In the genomic region with DNA sequence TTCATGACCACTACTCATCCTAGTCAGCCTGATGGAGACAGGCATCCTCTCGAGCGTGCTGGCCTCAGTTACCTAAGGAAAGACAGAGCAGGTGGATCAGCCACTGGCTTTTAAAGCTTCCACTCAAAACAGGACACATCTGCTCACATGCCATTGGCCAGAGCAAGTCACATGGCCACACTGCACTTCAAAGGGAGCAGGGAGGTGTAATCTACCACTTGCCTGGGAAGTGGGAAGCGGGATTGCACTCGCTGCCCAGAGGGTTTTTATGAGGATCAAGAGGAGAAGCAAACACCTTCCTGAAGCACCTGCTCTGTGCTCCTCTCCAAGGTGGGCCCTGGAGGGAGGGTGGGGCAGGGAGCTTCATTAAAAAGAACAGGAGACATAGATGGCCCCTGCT, we compare ENCODE assay signal across 16 cellular contexts.
DNase-seq lines count a peak whose midpoint lies in the region; ATAC-seq, FAIRE-seq and TF ChIP-seq lines count a peak whose summit lies in the region.
"Had no signal": no experiment of that assay in that cellular context is flagged by ENCODE, and none has a peak within 500 bp of the region (broad histone marks: within the 10 kb centered on the region; RNA-seq: fewer than 3 reads in every experiment).

No MANE protein-coding gene starts in this region.

- H3K36me3 ChIP-seq in K562 (ENCODE audit: control insufficient read depth, insufficient read depth, low read length): no peaks in the 10 kb centered on the region
- H3K36me3 ChIP-seq: BLaER1 treated with 17β-estradiol and CSF1 and Interleukin-3, amounts not matched to agents 10 nM and 100 nM had no signal

- POLR2A ChIA-PET in K562 (lab: Yijun Ruan, JAX): interaction anchor here (1.7 kb wide), 1 partner anchor 29 kb away, joined by 5 read pairs; no protein-coding TSS in a partner anchor

- in situ Hi-C loops in K562 (cut with MboI): no loop called here

- H3K79me2 ChIP-seq in K562 (ENCODE audit: control insufficient read depth, insufficient read depth, low read length): no peaks in the 10 kb centered on the region

- H3K4me2 ChIP-seq in K562 (ENCODE audit: insufficient read depth, low read length): no peak overlapping the region

- BruUV-seq in K562 (replicated peaks; lab: Mats Ljungman, UMichigan): no TSS peak

- no peak overlapping the region for H3K4me3 ChIP-seq in K562
- H3K4me3 ChIP-seq: BLaER1 treated with 17β-estradiol and CSF1 and Interleukin-3, amounts not matched to agents 10 nM and 100 nM had no signal

- no peak overlapping the region for H2AFZ ChIP-seq in K562 (ENCODE audit: low read depth, low read length)

- TF ChIP-seq CTCF in K562 (IDR thresholded peaks at IDR 0.05 in 2 of 3, conservative IDR thresholded peaks at IDR 0.05 in 1 of 3; ENCODE audit: insufficient read depth in 2 of 3, low read depth in 1 of 3, low read length in 3 of 3): no peak

- no peak overlapping the region for H3K27ac ChIP-seq in K562 (ENCODE audit: extremely low read depth, low read depth, low read length)
- H3K27ac ChIP-seq: BLaER1 treated with 17β-estradiol and CSF1 and Interleukin-3, amounts not matched to agents 10 nM and 100 nM had no signal

- H3K27me3 ChIP-seq in K562 (ENCODE audit: control insufficient read depth in 2 of 2, insufficient read depth in 2 of 2, low read length in 2 of 2): peaks cover 3 to 20% of the 10 kb centered on the region in 2 experiments; a peak in 4 of 5 replicates
- H3K27me3 ChIP-seq: BLaER1 treated with 17β-estradiol and CSF1 and Interleukin-3, amounts not matched to agents 10 nM and 100 nM had no signal

- H3K9me1 ChIP-seq in K562 (ENCODE audit: control insufficient read depth, insufficient read depth, low read length): no peaks in the 10 kb centered on the region

- WGBS in K562 (ENCODE audit: insufficient coverage, low coverage, missing lambda C conversion rate): 3% methylated on average over 4 of the region's 4 CpGs

- no peaks in the 10 kb centered on the region for H3K9me3 ChIP-seq in K562 (replicated peaks; ENCODE audit: control insufficient read depth, insufficient read depth, low read depth, low read length)

- intact Hi-C loops in K562 (cut with micrococcal nuclease): no loop called here

- no peaks in the 10 kb centered on the region; a peak in 1 of 5 replicates for H3K4me1 ChIP-seq in K562 (replicated peaks in 1 of 2; ENCODE audit: control insufficient read depth in 2 of 2, insufficient read depth in 2 of 2, low read length in 2 of 2)

- CTCF ChIA-PET in K562 (lab: Yijun Ruan, JAX; ENCODE audit: low intra/inter-chr PET ratio): no interaction called here

- peak; percentile 4 for DNase-seq in DMS79 treated with DMSO at 0.1 percent for 48 hours (lab: John Stamatoyannopoulos, UW)
- DNase-seq in DMS79 (lab: John Stamatoyannopoulos, UW): no peak
- DNase-seq in DMS53 treated with DMSO at 0.1 percent for 48 hours (lab: John Stamatoyannopoulos, UW; ENCODE audit: unreplicated experiment): peak; percentile 1
- DNase-seq in NCI-H345 (lab: John Stamatoyannopoulos, UW): peak; percentile 77
- DNase-seq in K562 (ENCODE audit: extremely low read depth in 1 of 4, low spot score in 3 of 4): no peak
- no peak for DNase-seq in CD1c-positive myeloid dendritic cell (ENCODE audit: extremely low spot score)
- no peak for DNase-seq in HK-2 (ENCODE audit: unreplicated experiment)
- DNase-seq: 8988T, GDM1, NCI-H1436 treated with DMSO at 0.1 percent for 48 hours, NCI-H2227 treated with DMSO at 0.1 percent for 48 hours, NCI-H774, SIG-M5 had no signal

- no peak for TF ChIP-seq POLR2A in K562 (conservative IDR thresholded peaks at IDR 0.05)

- H4K20me1 ChIP-seq in K562 (replicated peaks; ENCODE audit: control insufficient read depth, insufficient read depth, low read length): 0 out of 2 replicates have a peak, but pooled peaks cover 3% of the 10 kb centered on the region
- H4K20me1 ChIP-seq: BLaER1 treated with 17β-estradiol and CSF1 and Interleukin-3, amounts not matched to agents 10 nM and 100 nM had no signal

- FAIRE-seq in K562 (lab: Jason Lieb, UNC): no peak
- FAIRE-seq: RCC 7860 had no signal

- TF ChIP-seq RAD21 in K562 (CRISPR knock-in tag; conservative IDR thresholded peaks at IDR 0.05 in 1 of 2, IDR thresholded peaks at IDR 0.05 in 1 of 2): no peak

- peak; percentile 51; the same call in 2 of the 3 replicates for ATAC-seq in K562
- ATAC-seq in HG02571 (IDR thresholded peaks at IDR 0.05; ENCODE audit: unreplicated experiment): no peak

- no peak overlapping the region for H3K9ac ChIP-seq in K562 (ENCODE audit: insufficient read depth in 1 of 2, low read depth in 2 of 2, low read length in 2 of 2)
- H3K9ac ChIP-seq: BLaER1 treated with 17β-estradiol and CSF1 and Interleukin-3, amounts not matched to agents 10 nM and 100 nM had no signal

- no peak for TF ChIP-seq EP300 in K562 (IDR thresholded peaks at IDR 0.05; ENCODE audit: low read length)

TF ChIP-seq in K562, 482 proteins besides CTCF, POLR2A, EP300 and RAD21:
- TF ChIP-seq, protein P1, sequence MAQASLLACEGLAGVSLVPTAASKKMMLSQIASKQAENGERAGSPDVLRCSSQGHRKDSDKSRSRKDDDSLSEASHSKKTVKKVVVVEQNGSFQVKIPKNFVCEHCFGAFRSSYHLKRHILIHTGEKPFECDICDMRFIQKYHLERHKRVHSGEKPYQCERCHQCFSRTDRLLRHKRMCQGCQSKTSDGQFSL (CRISPR knock-in tag; IDR thresholded peaks at IDR 0.05): no peak
- TF ChIP-seq, protein P1 (tag; IDR thresholded peaks at IDR 0.05): no peak
- TF ChIP-seq FOXM1 (IDR thresholded peaks at IDR 0.05; ENCODE audit: low read depth): no peak
- no peak for TF ChIP-seq FOXM1 (CRISPR knock-in tag; IDR thresholded peaks at IDR 0.05; ENCODE audit: low read depth)
- TF ChIP-seq ZNF668 (CRISPR knock-in tag; IDR thresholded peaks at IDR 0.05): no peak
- TF ChIP-seq, protein P2, sequence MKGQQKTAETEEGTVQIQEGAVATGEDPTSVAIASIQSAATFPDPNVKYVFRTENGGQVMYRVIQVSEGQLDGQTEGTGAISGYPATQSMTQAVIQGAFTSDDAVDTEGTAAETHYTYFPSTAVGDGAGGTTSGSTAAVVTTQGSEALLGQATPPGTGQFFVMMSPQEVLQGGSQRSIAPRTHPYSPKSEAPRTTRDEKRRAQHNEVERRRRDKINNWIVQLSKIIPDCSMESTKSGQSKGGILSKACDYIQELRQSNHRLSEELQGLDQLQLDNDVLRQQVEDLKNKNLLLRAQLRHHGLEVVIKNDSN (CRISPR knock-in tag; IDR thresholded peaks at IDR 0.05): peak; percentile 73
- TF ChIP-seq, protein P3, sequence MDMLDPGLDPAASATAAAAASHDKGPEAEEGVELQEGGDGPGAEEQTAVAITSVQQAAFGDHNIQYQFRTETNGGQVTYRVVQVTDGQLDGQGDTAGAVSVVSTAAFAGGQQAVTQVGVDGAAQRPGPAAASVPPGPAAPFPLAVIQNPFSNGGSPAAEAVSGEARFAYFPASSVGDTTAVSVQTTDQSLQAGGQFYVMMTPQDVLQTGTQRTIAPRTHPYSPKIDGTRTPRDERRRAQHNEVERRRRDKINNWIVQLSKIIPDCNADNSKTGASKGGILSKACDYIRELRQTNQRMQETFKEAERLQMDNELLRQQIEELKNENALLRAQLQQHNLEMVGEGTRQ (CRISPR knock-in tag; IDR thresholded peaks at IDR 0.05): peak; percentile 80
- TF ChIP-seq RAD51 (IDR thresholded peaks at IDR 0.05; ENCODE audit: borderline replicate concordance, low read depth): peak; percentile 64; the same call in 1 of the 2 replicates

Comparison
In these comparisons a context has a peak if more than half of its experiments do, and no peak if none do; other contexts are left out.
1. DNase-seq: peak in DMS79 treated with DMSO at 0.1 percent for 48 hours (single experiment), DMS53 treated with DMSO at 0.1 percent for 48 hours (single experiment) and NCI-H345 (single experiment); none in DMS79 (single experiment), K562 (0 of 4), CD1c-positive myeloid dendritic cell (single experiment) and HK-2 (single experiment).